ENCODE assay signal across 38 cellular contexts in the genomic region with DNA sequence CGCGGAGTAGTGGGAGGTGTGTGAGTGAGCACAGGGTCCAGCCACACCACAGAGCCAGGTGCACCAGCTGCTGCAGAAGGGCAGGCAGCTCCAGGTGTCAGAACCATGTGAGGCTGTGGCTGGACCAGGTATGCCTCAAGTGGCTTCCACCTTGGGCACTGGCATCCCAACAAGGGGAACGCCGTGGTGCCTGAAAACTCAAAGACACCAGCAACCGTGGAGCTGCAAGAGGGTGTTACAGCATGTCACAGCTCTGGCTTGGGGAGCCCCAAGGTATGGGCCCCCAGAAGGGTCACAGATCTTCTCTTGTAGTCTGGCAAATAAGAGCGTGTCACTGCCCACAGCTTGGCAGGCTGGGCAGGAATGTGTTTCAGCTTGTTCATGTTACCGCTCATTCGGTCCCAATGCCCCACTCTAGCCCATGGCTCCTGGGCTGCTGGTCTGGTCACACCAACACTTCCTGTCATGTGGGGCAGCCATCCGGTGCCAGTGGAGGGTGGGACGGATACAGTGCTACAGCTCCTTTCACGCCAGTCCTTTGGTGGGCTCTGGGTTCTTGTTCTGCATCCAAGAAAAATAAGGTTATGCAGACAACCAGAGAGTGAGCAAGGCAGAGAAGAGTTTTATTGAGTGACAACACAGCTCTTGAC. TPM values are rescaled to one million over a fixed set of nuclear protein-coding genes. Genes with fewer than 3 reads are reported as not detected.
"Had no signal": no experiment of that assay in that cellular context is flagged by ENCODE, and none has a peak within 500 bp of the region (broad histone marks: within the 10 kb centered on the region; RNA-seq: fewer than 3 reads in every experiment).

No MANE protein-coding gene starts in this region.

- H3K4me1 Mint-ChIP-seq: naive thymus-derived CD8-positive, alpha-beta T cell; stimulated activated effector memory CD8-positive, alpha-beta T cell treated with anti-CD3 and anti-CD28 coated beads, Interleukin-12 subunit alpha, Interleukin-12 subunit beta, amount 100 ng/mL, for 72 hours had no signal

- ATAC-seq: effector memory CD8-positive, alpha-beta T cell; esophagus mucosa; foreskin keratinocyte; gastroesophageal sphincter; heart left ventricle; left cardiac atrium; left lung; naive thymus-derived CD8-positive, alpha-beta T cell; psoas muscle; right cardiac atrium had no signal

- H3K27ac Mint-ChIP-seq: effector memory CD8-positive, alpha-beta T cell; naive thymus-derived CD8-positive, alpha-beta T cell; nephron progenitor cell; stimulated activated effector memory CD8-positive, alpha-beta T cell treated with anti-CD3 and anti-CD28 coated beads, Interleukin-12 subunit alpha, Interleukin-12 subunit beta, amount 100 ng/mL, for 72 hours had no signal

- H3K9me3 Mint-ChIP-seq: effector memory CD8-positive, alpha-beta T cell had no signal

- H3K9me3 ChIP-seq: ovary, thyroid gland, vagina had no signal

- H3K27ac ChIP-seq: coronary artery, epithelial cell of prostate, foreskin keratinocyte, gastroesophageal sphincter, heart left ventricle, hepatocyte, left lung, ovary, psoas muscle, sigmoid colon, stomach, thyroid gland, vagina had no signal

- H3K79me2 ChIP-seq: hepatocyte had no signal

- H3K36me3 Mint-ChIP-seq: stimulated activated effector memory CD8-positive, alpha-beta T cell treated with anti-CD3 and anti-CD28 coated beads, Interleukin-12 subunit alpha, Interleukin-12 subunit beta, amount 100 ng/mL, for 72 hours had no signal

- H2AFZ ChIP-seq: hepatocyte had no signal

- H3K4me3 Mint-ChIP-seq: effector memory CD8-positive, alpha-beta T cell; naive thymus-derived CD8-positive, alpha-beta T cell; nephron progenitor cell; stimulated activated effector memory CD8-positive, alpha-beta T cell treated with anti-CD3 and anti-CD28 coated beads, Interleukin-12 subunit alpha, Interleukin-12 subunit beta, amount 100 ng/mL, for 72 hours had no signal

- DNase-seq: effector memory CD8-positive, alpha-beta T cell; foreskin keratinocyte; heart left ventricle; left cardiac atrium; left lung; mesendoderm; naive thymus-derived CD8-positive, alpha-beta T cell; nephron progenitor cell; occipital lobe; ovary; posterior cingulate gyrus; psoas muscle; right cardiac atrium; sigmoid colon; stimulated activated CD4-positive, alpha-beta T cell treated with anti-CD3 and anti-CD28 coated beads, Interleukin-2, amount 100 ng/mL, for 24 hours; stimulated activated CD4-positive, alpha-beta T cell treated with anti-CD3 and anti-CD28 coated beads, Interleukin-4, amount 100 ng/mL, for 24 hours; stimulated activated naive CD4-positive, alpha-beta T cell treated with Interleukin-2 at 50 U/mL for 16 hours; stomach; thyroid gland; trophoblast cell had no signal

- H3K27me3 ChIP-seq: foreskin keratinocyte, heart left ventricle, hepatocyte, left lung, ovary, sigmoid colon, thyroid gland, vagina had no signal

- H3K36me3 ChIP-seq: gastroesophageal sphincter, heart left ventricle, left lung, ovary, sigmoid colon, stomach, thyroid gland, vagina had no signal

- H3K4me1 ChIP-seq: foreskin keratinocyte, left lung, psoas muscle, thyroid gland had no signal

- H3K4me3 ChIP-seq: coronary artery, gastroesophageal sphincter, heart left ventricle, hepatocyte, left lung, ovary, psoas muscle, sigmoid colon, stomach, thyroid gland, vagina had no signal

- H3K4me2 ChIP-seq: hepatocyte had no signal

- FAIRE-seq: islet of Langerhans had no signal

RNA-seq across cellular contexts. Expression of a gene that starts 29.8 kb away (rescaled TPM):
- total RNA-seq: dermis microvascular lymphatic vessel endothelial cell; esophagus mucosa; fibroblast of lung; foreskin keratinocyte; gastroesophageal sphincter; heart left ventricle; hepatocyte; kidney epithelial cell; left cardiac atrium; left lung; lung microvascular endothelial cell; myocyte; naive thymus-derived CD8-positive, alpha-beta T cell; occipital lobe; ovary; psoas muscle; renal cortical epithelial cell; right cardiac atrium; sigmoid colon; skeletal muscle tissue; stomach; subcutaneous adipose tissue; temporal lobe; thyroid gland; ureter; vagina had no signal
- polyA plus RNA-seq: fibroblast of lung; foreskin keratinocyte; heart left ventricle; hepatocyte; naive thymus-derived CD8-positive, alpha-beta T cell; ovary; psoas muscle; right cardiac atrium; sigmoid colon; stomach had no signal
